ENCODE assay signal across 1 cellular context in the genomic region with DNA sequence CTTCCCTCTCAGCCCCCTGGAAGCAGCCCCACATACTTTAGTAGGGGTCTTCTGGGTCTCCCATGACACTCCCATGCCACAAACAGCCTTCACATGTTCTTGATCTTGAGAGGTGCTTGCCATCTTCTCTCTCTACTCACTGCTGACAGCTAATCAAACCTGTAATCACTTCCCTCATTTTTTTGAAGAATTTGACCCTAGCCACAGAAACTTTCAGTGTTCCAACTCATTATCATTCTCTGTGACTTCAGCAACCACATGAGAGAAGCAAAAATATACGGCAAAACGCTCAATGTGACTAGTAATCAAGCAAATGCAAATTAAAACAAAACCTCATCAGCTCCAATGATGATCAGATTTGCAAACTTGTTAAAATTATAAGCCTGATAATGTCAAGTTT.
TF ChIP-seq lines count a peak whose summit lies in the region.

No MANE protein-coding gene starts in this region.

TF ChIP-seq in GM23338, 12 proteins besides CTCF, POLR2A, EP300 and RAD21:
- TF ChIP-seq, protein P1, sequence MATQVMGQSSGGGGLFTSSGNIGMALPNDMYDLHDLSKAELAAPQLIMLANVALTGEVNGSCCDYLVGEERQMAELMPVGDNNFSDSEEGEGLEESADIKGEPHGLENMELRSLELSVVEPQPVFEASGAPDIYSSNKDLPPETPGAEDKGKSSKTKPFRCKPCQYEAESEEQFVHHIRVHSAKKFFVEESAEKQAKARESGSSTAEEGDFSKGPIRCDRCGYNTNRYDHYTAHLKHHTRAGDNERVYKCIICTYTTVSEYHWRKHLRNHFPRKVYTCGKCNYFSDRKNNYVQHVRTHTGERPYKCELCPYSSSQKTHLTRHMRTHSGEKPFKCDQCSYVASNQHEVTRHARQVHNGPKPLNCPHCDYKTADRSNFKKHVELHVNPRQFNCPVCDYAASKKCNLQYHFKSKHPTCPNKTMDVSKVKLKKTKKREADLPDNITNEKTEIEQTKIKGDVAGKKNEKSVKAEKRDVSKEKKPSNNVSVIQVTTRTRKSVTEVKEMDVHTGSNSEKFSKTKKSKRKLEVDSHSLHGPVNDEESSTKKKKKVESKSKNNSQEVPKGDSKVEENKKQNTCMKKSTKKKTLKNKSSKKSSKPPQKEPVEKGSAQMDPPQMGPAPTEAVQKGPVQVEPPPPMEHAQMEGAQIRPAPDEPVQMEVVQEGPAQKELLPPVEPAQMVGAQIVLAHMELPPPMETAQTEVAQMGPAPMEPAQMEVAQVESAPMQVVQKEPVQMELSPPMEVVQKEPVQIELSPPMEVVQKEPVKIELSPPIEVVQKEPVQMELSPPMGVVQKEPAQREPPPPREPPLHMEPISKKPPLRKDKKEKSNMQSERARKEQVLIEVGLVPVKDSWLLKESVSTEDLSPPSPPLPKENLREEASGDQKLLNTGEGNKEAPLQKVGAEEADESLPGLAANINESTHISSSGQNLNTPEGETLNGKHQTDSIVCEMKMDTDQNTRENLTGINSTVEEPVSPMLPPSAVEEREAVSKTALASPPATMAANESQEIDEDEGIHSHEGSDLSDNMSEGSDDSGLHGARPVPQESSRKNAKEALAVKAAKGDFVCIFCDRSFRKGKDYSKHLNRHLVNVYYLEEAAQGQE (IDR thresholded peaks at IDR 0.05; ENCODE audit: unreplicated experiment): no peak
- TF ChIP-seq, protein P2, sequence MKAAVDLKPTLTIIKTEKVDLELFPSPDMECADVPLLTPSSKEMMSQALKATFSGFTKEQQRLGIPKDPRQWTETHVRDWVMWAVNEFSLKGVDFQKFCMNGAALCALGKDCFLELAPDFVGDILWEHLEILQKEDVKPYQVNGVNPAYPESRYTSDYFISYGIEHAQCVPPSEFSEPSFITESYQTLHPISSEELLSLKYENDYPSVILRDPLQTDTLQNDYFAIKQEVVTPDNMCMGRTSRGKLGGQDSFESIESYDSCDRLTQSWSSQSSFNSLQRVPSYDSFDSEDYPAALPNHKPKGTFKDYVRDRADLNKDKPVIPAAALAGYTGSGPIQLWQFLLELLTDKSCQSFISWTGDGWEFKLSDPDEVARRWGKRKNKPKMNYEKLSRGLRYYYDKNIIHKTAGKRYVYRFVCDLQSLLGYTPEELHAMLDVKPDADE (IDR thresholded peaks at IDR 0.05): no peak
- no peak for TF ChIP-seq EZH2 (IDR thresholded peaks at IDR 0.05; ENCODE audit: low read depth, unreplicated experiment)
